17 cellular contexts compared by ENCODE assay signal in the genomic region with DNA sequence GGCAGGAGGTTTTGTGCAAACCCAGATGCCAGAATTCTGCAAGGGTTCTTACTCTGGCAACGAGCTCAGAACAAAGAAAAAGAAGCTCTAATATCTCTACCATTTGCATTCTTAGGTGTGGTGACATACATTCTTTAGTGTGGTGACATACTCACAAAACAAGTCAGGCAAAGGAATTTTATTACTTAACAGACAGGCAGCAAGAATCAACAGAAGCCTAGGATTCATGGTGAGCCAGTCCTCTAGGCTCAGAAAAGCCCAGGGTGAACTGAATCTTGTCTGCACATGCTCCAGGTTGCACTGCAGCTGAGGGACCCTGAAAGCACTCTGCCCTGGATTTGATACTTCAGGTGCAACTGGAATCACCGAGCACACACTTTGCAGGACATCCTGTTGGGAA.
A peak's percentile ranks its signal among the peaks of the same experiment; 100 is the strongest.
DNase-seq lines count a peak whose midpoint lies in the region; TF ChIP-seq lines count a peak whose summit lies in the region.
"Had no signal": no experiment of that assay in that cellular context is flagged by ENCODE, and none has a peak within 500 bp of the region (broad histone marks: within the 10 kb centered on the region; RNA-seq: fewer than 3 reads in every experiment).

No MANE protein-coding gene starts in this region.

- DNase-seq in LoVo (ENCODE audit: low spot score) (peak; percentile 10), epithelial cell of prostate (ENCODE audit: low read depth, low spot score) (peak; percentile 56), osteoblast (ENCODE audit: insufficient read length, low spot score, missing footprints) (peak; percentile 45), GM13976 (ENCODE audit: low spot score) (no peak), NCI-H1048 (lab: John Stamatoyannopoulos, UW) (no peak), right atrium auricular region (ENCODE audit: low spot score) (no peak)
- DNase-seq in activated CD4-positive, alpha-beta T cell treated with anti-CD3 and anti-CD28 coated beads for 48 hours: no peak
- DNase-seq: activated CD8-positive, alpha-beta memory T cell treated with anti-CD3 and anti-CD28 coated beads, Interleukin-2, amount 10 ng/mL, durations not matched to agents 7 days and 5 days; activated naive CD4-positive, alpha-beta T cell treated with anti-CD3 and anti-CD28 coated beads for 36 hours; erythroblast; NCI-H2081; NK-92 treated with Interleukin-12 subunit alpha and Interleukin-12 subunit beta, amount 100 ng/mL, for 24 hours; pancreas had no signal

- H3K36me3 ChIP-seq in osteoblast (ENCODE audit: insufficient read depth, low read length) (no peaks in the 10 kb centered on the region), right atrium auricular region (no peaks in the 10 kb centered on the region)
- H3K36me3 ChIP-seq: BLaER1, pancreas, SJSA1, thoracic aorta had no signal

- H3K4me3 ChIP-seq in osteoblast (ENCODE audit: insufficient read depth, low read length) (no peak overlapping the region), right atrium auricular region (no peak overlapping the region)
- H3K4me3 ChIP-seq: BLaER1, pancreas, SJSA1, thoracic aorta had no signal

- peak overlapping the region; percentile 50 for H3K27ac ChIP-seq in C4-2B
- H3K27ac ChIP-seq in epithelial cell of prostate: peak overlapping the region; percentile 17
- no peak overlapping the region for H3K27ac ChIP-seq in osteoblast (ENCODE audit: low read depth, low read length)
- H3K27ac ChIP-seq in right atrium auricular region: no peak overlapping the region
- H3K27ac ChIP-seq: BLaER1, pancreas, SJSA1, thoracic aorta had no signal

- in situ Hi-C loops in GM13976 (cut with MboI; ENCODE audit: low sequenced_read_pairs, unreplicated experiment): no loop called here

- H3K9me3 ChIP-seq in osteoblast (ENCODE audit: low read depth, low read length): no peaks in the 10 kb centered on the region
- no peaks in the 10 kb centered on the region for H3K9me3 ChIP-seq in right atrium auricular region
- H3K9me3 ChIP-seq: BLaER1, pancreas, SJSA1, thoracic aorta had no signal

- TF ChIP-seq CTCF in C4-2B (conservative IDR thresholded peaks at IDR 0.05): no peak
- TF ChIP-seq CTCF in osteoblast (IDR thresholded peaks at IDR 0.05; ENCODE audit: extremely low read depth, low read depth, low read length): no peak
- TF ChIP-seq CTCF in GM13976 (IDR thresholded peaks at IDR 0.05; ENCODE audit: borderline replicate concordance, control extremely low read depth, extremely low read depth, insufficient read depth, missing control alignments): no peak
- no peak for TF ChIP-seq CTCF in right atrium auricular region (IDR thresholded peaks at IDR 0.05)

- no peaks in the 10 kb centered on the region for H4K20me1 ChIP-seq in osteoblast (ENCODE audit: insufficient read depth, low read length)
- H4K20me1 ChIP-seq: BLaER1 had no signal

- no peaks in the 10 kb centered on the region for H3K79me2 ChIP-seq in osteoblast (ENCODE audit: insufficient read depth, low read length)

- H3K4me1 ChIP-seq in osteoblast (ENCODE audit: insufficient read depth, low read length) (peaks cover 3% of the 10 kb centered on the region), right atrium auricular region (no peaks in the 10 kb centered on the region)
- H3K4me1 ChIP-seq: BLaER1, pancreas, SJSA1 had no signal

- H3K27me3 ChIP-seq in osteoblast (ENCODE audit: insufficient read depth, low read length): no peaks in the 10 kb centered on the region
- H3K27me3 ChIP-seq in right atrium auricular region: no peaks in the 10 kb centered on the region
- H3K27me3 ChIP-seq: BLaER1, pancreas had no signal

- H2AFZ ChIP-seq in osteoblast (ENCODE audit: low read length): no peak overlapping the region

- no peak overlapping the region for H3K4me2 ChIP-seq in osteoblast (ENCODE audit: insufficient read depth, low read length)
- H3K4me2 ChIP-seq: BLaER1 had no signal

Comparison
In these comparisons a context has a peak if more than half of its experiments do, and no peak if none do; other contexts are left out.
1. H3K27ac ChIP-seq: peak in C4-2B (single experiment) and epithelial cell of prostate (single experiment); none in osteoblast (single experiment) and right atrium auricular region (0 of 2).
2. DNase-seq: peak in LoVo (single experiment), epithelial cell of prostate (single experiment) and osteoblast (single experiment); none in GM13976 (single experiment), NCI-H1048 (single experiment), activated CD4-positive, alpha-beta T cell treated with anti-CD3 and anti-CD28 coated beads for 48 hours (single experiment) and right atrium auricular region (single experiment).